32 cellular contexts compared by ENCODE assay signal in genomic region chr3:183195266-183195665, GRCh38. TPM values are rescaled to one million over a fixed set of nuclear protein-coding genes. Genes with fewer than 3 reads are reported as not detected.
A peak's percentile ranks its signal among the peaks of the same experiment; 100 is the strongest.
DNase-seq lines count a peak whose midpoint lies in the region; ATAC-seq, FAIRE-seq and TF ChIP-seq lines count a peak whose summit lies in the region.
"Had no signal": no experiment of that assay in that cellular context is flagged by ENCODE, and none has a peak within 500 bp of the region (broad histone marks: within the 10 kb centered on the region; RNA-seq: fewer than 3 reads in every experiment).

No MANE protein-coding gene starts in this region.

- no peaks in the 10 kb centered on the region for H3K4me1 ChIP-seq in body of pancreas
- H3K4me1 ChIP-seq: A549, BE2C, BLaER1, Caco-2 had no signal

- no peak overlapping the region for H3K27ac ChIP-seq in body of pancreas
- H3K27ac ChIP-seq: 22Rv1; A549; BLaER1; BLaER1 treated with 17β-estradiol and CSF1 and Interleukin-3, amounts not matched to agents 10 nM and 100 nM; C4-2B had no signal

- no peak for ATAC-seq in GM18520 (IDR thresholded peaks at IDR 0.05; ENCODE audit: unreplicated experiment)
- ATAC-seq in body of pancreas = no peak
- ATAC-seq: A549; CD8-positive, alpha-beta T cell had no signal

- no peak overlapping the region for H3K4me3 ChIP-seq in body of pancreas
- H3K4me3 ChIP-seq: A549; BLaER1; BLaER1 treated with 17β-estradiol and CSF1 and Interleukin-3, amounts not matched to agents 10 nM and 100 nM had no signal

- no peaks in the 10 kb centered on the region for H3K9me3 ChIP-seq in body of pancreas
- H3K9me3 ChIP-seq: A549, BE2C, BLaER1, Caco-2 had no signal

- no peak for TF ChIP-seq POLR2A in body of pancreas (IDR thresholded peaks at IDR 0.05)

- H3K27me3 ChIP-seq in body of pancreas = no peaks in the 10 kb centered on the region
- H3K27me3 ChIP-seq: BE2C; BLaER1; BLaER1 treated with 17β-estradiol and CSF1 and Interleukin-3, amounts not matched to agents 10 nM and 100 nM had no signal

- H3K36me3 ChIP-seq in body of pancreas (replicated peaks in 1 of 2; ENCODE audit: insufficient read depth in 1 of 2, low read depth in 2 of 2) = no peaks in the 10 kb centered on the region
- H3K36me3 ChIP-seq: BE2C; BLaER1; BLaER1 treated with 17β-estradiol and CSF1 and Interleukin-3, amounts not matched to agents 10 nM and 100 nM had no signal

- TF ChIP-seq CTCF in D721Med (IDR thresholded peaks at IDR 0.05; ENCODE audit: insufficient read depth, missing control alignments) (no peak), body of pancreas (IDR thresholded peaks at IDR 0.05) (no peak)

- WGBS in body of pancreas, 2 donors = 81 to 91% methylated on average over 4 of the region's 4 CpGs

- peak; percentile 72 for DNase-seq in G401 (ENCODE audit: low spot score)
- peak; percentile 63 for DNase-seq in cerebellar cortex (ENCODE audit: low spot score)
- DNase-seq in cerebellum (ENCODE audit: low spot score) = peak; percentile 58
- DNase-seq in D721Med (ENCODE audit: insufficient read length, low spot score) = no peak
- no peak for DNase-seq in body of pancreas
- DNase-seq: 8988T; ACHN; AML-193; BE2C; Caco-2; Calu3; CD4-positive, alpha-beta memory T cell; CD4-positive, alpha-beta T cell; CD4-positive, CD25-positive, alpha-beta regulatory T cell; CD8-positive, alpha-beta memory T cell; CD8-positive, alpha-beta T cell; COR-L47; DMS 273 treated with DMSO at 0.1 percent for 48 hours; DMS153; DMS53; DMS79; DMS79 treated with DMSO at 0.1 percent for 48 hours; DND-41; EL had no signal

- intact Hi-C loops in body of pancreas (cut with DNase I) = no loop called here

- no peak for FAIRE-seq in D721Med (lab: Jason Lieb, UNC)
- FAIRE-seq: A204.1, A549 had no signal

- in situ Hi-C loops in G401 (cut with HindIII; ENCODE audit: low sequenced_read_pairs) = no loop called here

RNA-seq across cellular contexts. Expression of gene LAMP3, which starts 32.7 kb away (rescaled TPM):
- not detected in 2 replicates for total RNA-seq in G401 (2014; rRNA removed; shearing (Covaris generic))
- total RNA-seq in cerebellum = 0.18 TPM
- total RNA-seq in body of pancreas = 1 to 10 TPM; 1.3 to 2.6 TPM
- total RNA-seq: A172 had no signal

RNA-seq across cellular contexts. Expression of gene B3GNT5, which starts 57.8 kb away (rescaled TPM):
- not detected in 2 replicates for total RNA-seq in G401 (2014; rRNA removed; shearing (Covaris generic))
- total RNA-seq in cerebellum (19.9 TPM), body of pancreas (1 to 10 TPM; 5.4 to 5.6 TPM)

Comparison
In these comparisons a context has a peak if more than half of its experiments do, and no peak if none do; other contexts are left out.
1. DNase-seq: peak in G401 (single experiment), cerebellar cortex (single experiment) and cerebellum (single experiment); none in D721Med (single experiment) and body of pancreas (0 of 4).